In the genomic region with DNA sequence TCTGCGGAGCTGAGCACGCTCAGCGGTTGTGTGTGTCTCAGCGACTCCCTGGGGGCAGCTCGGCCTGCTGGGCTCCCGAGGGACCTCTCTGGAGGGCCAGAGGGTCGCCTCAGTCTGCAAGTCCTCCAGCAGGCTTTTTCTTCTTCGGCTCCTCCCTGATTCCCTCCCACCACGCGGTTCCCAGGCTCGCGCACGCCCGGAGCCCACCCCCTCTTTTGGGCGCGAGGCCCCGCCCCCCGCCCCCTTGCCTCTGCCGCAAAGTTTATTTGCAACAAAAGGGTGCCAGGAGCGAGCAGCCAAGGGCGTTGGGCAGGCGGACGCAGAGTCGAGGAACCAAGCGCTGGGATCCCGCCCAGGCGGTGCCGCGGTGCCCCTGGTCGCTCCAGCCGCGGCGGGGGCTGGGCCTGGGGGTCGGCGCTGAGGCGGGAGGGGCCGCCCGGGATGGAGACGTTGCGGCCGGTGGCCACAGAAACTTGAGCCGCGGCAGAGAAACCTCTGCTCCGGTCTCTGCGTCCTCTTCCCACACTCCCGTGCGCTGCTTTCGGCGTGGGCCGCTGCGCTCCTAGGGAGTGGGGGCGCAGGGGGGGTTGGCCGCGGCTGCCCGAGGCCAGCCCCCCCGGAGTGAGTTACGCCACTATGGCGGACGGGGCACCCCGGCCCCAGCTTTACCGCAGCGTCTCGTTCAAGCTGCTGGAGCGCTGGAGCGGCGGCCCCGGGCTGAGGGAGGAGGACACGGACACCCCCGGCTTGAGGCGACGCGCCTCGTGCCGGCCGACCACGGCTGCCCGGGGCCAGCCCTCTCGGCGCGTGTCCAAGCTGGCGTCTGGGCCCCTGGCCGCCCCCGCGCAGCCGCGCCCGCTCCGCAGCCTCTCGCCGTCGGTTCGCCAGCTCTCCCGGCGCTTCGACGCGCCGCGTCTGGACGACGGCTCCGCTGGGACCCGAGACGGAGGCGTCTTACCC, we compare ENCODE assay signal across 8 cellular contexts. TPM values are rescaled to one million over a fixed set of nuclear protein-coding genes. Genes with fewer than 3 reads are reported as not detected.
DNase-seq lines count a peak whose midpoint lies in the region; ATAC-seq and TF ChIP-seq lines count a peak whose summit lies in the region.

ARHGEF17 (plus strand) TSS at position 274 of the 960 bp plus-strand sequence; CDS start at position 637, 363 bp downstream.

- H3K4me2 ChIP-seq in SK-N-SH (peak within 1 kb of the TSS; percentile 99), hepatocyte (peak within 1 kb of the TSS; percentile 85)

- peaks cover 10% of the 10 kb centered on the region for H3K36me3 Mint-ChIP-seq in brain

- H3K27ac Mint-ChIP-seq in brain, result peak within 1 kb of the TSS; percentile 80 to 94 (median 90)

- H3K4me1 ChIP-seq in SK-N-SH (ENCODE audit: control insufficient read depth in 1 of 2, insufficient read depth in 2 of 2, low read depth in 1 of 2, low read length in 1 of 2), result peaks cover 39 to 48% of the 10 kb centered on the region in 2 experiments
- H3K4me1 ChIP-seq in hepatocyte (ENCODE audit: insufficient read depth), result peaks cover 47% of the 10 kb centered on the region

- peak within 1 kb of the TSS; percentile 98 for H3K9ac ChIP-seq in SK-N-SH

- H3K9me3 ChIP-seq in KOPT-K1 (ENCODE audit: insufficient read depth, low read length, poor library complexity, severe bottlenecking) (no peaks in the 10 kb centered on the region), SK-N-SH (no peaks in the 10 kb centered on the region), hepatocyte (ENCODE audit: low read depth) (no peaks in the 10 kb centered on the region)

- CTCF ChIA-PET in SK-N-SH (lab: Yijun Ruan, JAX), result interaction anchor here (0.6 to 17.6 kb wide), 31 partner anchors 15 to 511 kb away, joined by 3 to 395 read pairs (median 6); no protein-coding TSS in a partner anchor

- TF ChIP-seq RAD21 in SK-N-SH (IDR thresholded peaks at IDR 0.05; ENCODE audit: low read length), result no peak

- no peaks in the 10 kb centered on the region for H3K27me3 Mint-ChIP-seq in brain

- no peaks in the 10 kb centered on the region for H3K9me2 ChIP-seq in SK-N-SH
- H3K9me2 ChIP-seq in hepatocyte (replicated peaks; ENCODE audit: insufficient read depth), result no peaks in the 10 kb centered on the region

- peaks cover 6% of the 10 kb centered on the region for H3F3A ChIP-seq in SK-N-SH (replicated peaks; ENCODE audit: insufficient read depth)

- H3K36me3 ChIP-seq in KOPT-K1 (ENCODE audit: insufficient read depth, low read length) (no peaks in the 10 kb centered on the region), SK-N-SH (replicated peaks in 1 of 2; ENCODE audit: control insufficient read depth in 1 of 2, insufficient read depth in 2 of 2, low read length in 1 of 2) (peaks cover 0 to 11% of the 10 kb centered on the region in 2 experiments), hepatocyte (replicated peaks; ENCODE audit: insufficient read depth, low read depth) (no peaks in the 10 kb centered on the region)

- no peak for TF ChIP-seq CTCF in SK-N-SH (IDR thresholded peaks at IDR 0.05)
- TF ChIP-seq CTCF in brain (conservative IDR thresholded peaks at IDR 0.05), result no peak
- TF ChIP-seq CTCF in hepatocyte (IDR thresholded peaks at IDR 0.05; ENCODE audit: poor library complexity), result no peak

- H3K4me1 Mint-ChIP-seq in brain, result peaks cover 43% of the 10 kb centered on the region

- ATAC-seq in GM21786 (IDR thresholded peaks at IDR 0.05; ENCODE audit: unreplicated experiment), result peak; percentile 33

- peaks cover 41% of the 10 kb centered on the region for H4K20me1 ChIP-seq in SK-N-SH (ENCODE audit: insufficient read depth)
- peaks cover 38% of the 10 kb centered on the region for H4K20me1 ChIP-seq in hepatocyte (ENCODE audit: insufficient read depth, poor library complexity, severe bottlenecking)

- H3K27ac ChIP-seq in KOPT-K1 (ENCODE audit: low read depth, low read length, poor library complexity, severe bottlenecking) (peak within 1 kb of the TSS; percentile 39), SK-N-SH (ENCODE audit: low read depth in 2 of 2, low read length in 1 of 2) (peak within 1 kb of the TSS; percentile 93 to 97), hepatocyte (peak within 1 kb of the TSS; percentile 100)

- H3K27me3 ChIP-seq in SK-N-SH (ENCODE audit: insufficient read depth) (no peaks in the 10 kb centered on the region), hepatocyte (no peaks in the 10 kb centered on the region)

- H3K79me2 ChIP-seq in SK-N-SH (ENCODE audit: insufficient read depth) (peaks cover 56% of the 10 kb centered on the region), hepatocyte (peaks cover 47% of the 10 kb centered on the region)

- H2AFZ ChIP-seq in SK-N-SH (ENCODE audit: low read depth), result peak within 1 kb of the TSS; percentile 78
- peak within 1 kb of the TSS; percentile 55 for H2AFZ ChIP-seq in hepatocyte

- H3K4me3 ChIP-seq in SK-N-SH (ENCODE audit: low read depth in 2 of 2, low read length in 1 of 2) (peak within 1 kb of the TSS; percentile 76 to 86), hepatocyte (peak within 1 kb of the TSS; percentile 88)

- no peak for TF ChIP-seq EP300 in SK-N-SH (IDR thresholded peaks at IDR 0.05; ENCODE audit: borderline replicate concordance in 1 of 2, low read depth in 1 of 2, low read length in 1 of 2)

- DNase-seq in EH (ENCODE audit: low read depth), result peak; percentile 88
- DNase-seq in SK-N-SH, result peak; percentile 91
- peak; percentile 89 for DNase-seq in hepatocyte (ENCODE audit: low spot score)
- DNase-seq in renal cortical epithelial cell (ENCODE audit: low read depth), result peak; percentile 60
- DNase-seq in SHP77 treated with DMSO at 0.1 percent for 48 hours (lab: John Stamatoyannopoulos, UW), result no peak

- POLR2A ChIA-PET in SK-N-SH (lab: Yijun Ruan, JAX), result interaction anchor here (0.6 to 3.2 kb wide), 6 partner anchors 10 to 57 kb away, joined by 3 to 19 read pairs (median 4); no protein-coding TSS in a partner anchor

- H3K9me3 Mint-ChIP-seq in brain, result peaks cover 0 to 10% (median 0%) of the 10 kb centered on the region in 5 experiments

- peak within 1 kb of the TSS; percentile 76 to 91 (median 87) for H3K4me3 Mint-ChIP-seq in brain

- WGBS in SK-N-SH (ENCODE audit: low lambda C conversion rate), result 2% methylated on average over 21 of the region's 105 CpGs
- WGBS in hepatocyte (ENCODE audit: low lambda C conversion rate, missing lambda C conversion rate), result 2% methylated on average over 80 of the region's 105 CpGs

TF ChIP-seq in SK-N-SH, 30 proteins besides CTCF, POLR2A, EP300 and RAD21 (continues in another document):
- peak; percentile 64 for TF ChIP-seq MAX (IDR thresholded peaks at IDR 0.05; ENCODE audit: low read depth)
- TF ChIP-seq CHD2 (IDR thresholded peaks at IDR 0.05; ENCODE audit: low read length, partially characterized antibody), result no peak
- TF ChIP-seq USF2 (IDR thresholded peaks at IDR 0.05; ENCODE audit: borderline replicate concordance, low read depth, low read length), result no peak
- TF ChIP-seq TEAD4 (IDR thresholded peaks at IDR 0.05; ENCODE audit: borderline replicate concordance, insufficient read depth), result no peak; the same call in 1 of the 2 replicates
- no peak for TF ChIP-seq FOXJ3 (CRISPR knock-in tag; IDR thresholded peaks at IDR 0.05)
- no peak for TF ChIP-seq RCOR1 (IDR thresholded peaks at IDR 0.05; ENCODE audit: low read length)
- TF ChIP-seq RFX5 (IDR thresholded peaks at IDR 0.05; ENCODE audit: low read length), result no peak
- TF ChIP-seq GATA2 (CRISPR knock-in tag; IDR thresholded peaks at IDR 0.05), result no peak
- TF ChIP-seq MXI1 (IDR thresholded peaks at IDR 0.05; ENCODE audit: low read depth, low read length), result peak; percentile 65
- TF ChIP-seq TCF12 (IDR thresholded peaks at IDR 0.05), result no peak; the same call in 1 of the 2 replicates
- no peak for TF ChIP-seq ELF1 (IDR thresholded peaks at IDR 0.05)
- TF ChIP-seq NRF1 (IDR thresholded peaks at IDR 0.05; ENCODE audit: low read depth, low read length), result peak; percentile 49
- TF ChIP-seq EZH2phosphoT487 (IDR thresholded peaks at IDR 0.05; ENCODE audit: borderline replicate concordance, low read depth), result no peak
- TF ChIP-seq SMC3 (IDR thresholded peaks at IDR 0.05; ENCODE audit: low read depth, low read length), result no peak
- no peak for TF ChIP-seq JUND (IDR thresholded peaks at IDR 0.05)
- peak; percentile 38; the same call in 1 of the 2 replicates for TF ChIP-seq POLR2AphosphoS5 (IDR thresholded peaks at IDR 0.05; ENCODE audit: low read depth, low read length)
- TF ChIP-seq SIN3A (IDR thresholded peaks at IDR 0.05; ENCODE audit: borderline replicate concordance, low read depth, low read length), result no peak
- TF ChIP-seq GABPA (IDR thresholded peaks at IDR 0.05; ENCODE audit: low read depth), result no peak
- no peak for TF ChIP-seq FOXM1 (IDR thresholded peaks at IDR 0.05; ENCODE audit: low read depth)
- no peak; the same call in 1 of the 2 replicates for TF ChIP-seq YY1 (IDR thresholded peaks at IDR 0.05; ENCODE audit: low read depth)

RNA-seq across cellular contexts. Expression of gene ARHGEF17, which starts in this region (rescaled TPM):
- polyA plus RNA-seq in SK-N-SH (2012; rRNA removed), result 45.9 and 48.4 TPM in 2 replicates
- polyA plus RNA-seq in SK-N-SH (2012; cell fraction: cytosol; rRNA removed), result 8.0 and 13.3 TPM in 2 replicates
- polyA plus RNA-seq in SK-N-SH (2012; cell fraction: nucleus; rRNA removed), result 273 and 324 TPM in 2 replicates
- 21.9 TPM for polyA plus RNA-seq in brain (ENCODE audit: insufficient read depth, low read depth, low replicate concordance)
- total RNA-seq in hepatocyte, result 26.6 and 35.6 TPM in 2 replicates
- polyA plus RNA-seq in hepatocyte, result 30.2 and 36.2 TPM in 2 replicates
- total RNA-seq in renal cortical epithelial cell, result 13.7 and 67.5 TPM in 2 replicates

Comparison
In these comparisons a context has a peak if more than half of its experiments do, and no peak if none do; other contexts are left out.
1. H3K27ac ChIP-seq: peak in every context shown above with its lines; median percentile 100 in hepatocyte; 95 in SK-N-SH; 39 in KOPT-K1.